2 cellular contexts compared by ENCODE assay signal in the genomic region with DNA sequence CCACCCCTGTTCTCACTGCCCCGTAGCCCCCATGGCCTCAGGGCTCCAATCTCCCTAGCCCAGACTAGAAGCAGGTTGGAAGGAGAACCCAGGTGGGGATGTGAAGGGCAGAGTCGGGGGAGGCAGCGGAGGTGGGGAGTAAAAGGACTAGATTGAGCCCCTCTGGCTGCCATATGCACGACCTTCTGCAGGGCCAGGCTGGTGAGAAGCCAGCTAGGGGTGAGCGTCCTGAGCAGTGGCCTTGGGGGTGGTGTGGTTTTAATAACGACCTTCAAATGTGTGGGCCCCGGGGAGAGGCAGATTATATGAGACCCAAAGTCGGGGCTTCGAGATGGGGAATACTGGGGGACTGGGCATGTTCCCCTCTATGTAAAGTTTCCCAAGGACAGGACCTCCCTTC.
TF ChIP-seq lines count a peak whose summit lies in the region.

No MANE protein-coding gene starts in this region.

TF ChIP-seq in liver, 16 proteins besides CTCF, POLR2A, EP300 and RAD21 (continued from another document):
- TF ChIP-seq ZBTB33 (IDR thresholded peaks at IDR 0.05) (no peak), FOXA2 (IDR thresholded peaks at IDR 0.05) (no peak), FOXA1 (IDR thresholded peaks at IDR 0.05) (no peak), ATF3 (IDR thresholded peaks at IDR 0.05) (no peak), SP1 (IDR thresholded peaks at IDR 0.05) (no peak), YY1 (IDR thresholded peaks at IDR 0.05) (no peak), JUND (IDR thresholded peaks at IDR 0.05) (no peak), RXRA (IDR thresholded peaks at IDR 0.05) (no peak), GABPA (IDR thresholded peaks at IDR 0.05 in 1 of 2, conservative IDR thresholded peaks at IDR 0.05 in 1 of 2) (no peak), HNF4A (conservative IDR thresholded peaks at IDR 0.05) (no peak), HNF4G (IDR thresholded peaks at IDR 0.05) (no peak), EGR1 (IDR thresholded peaks at IDR 0.05; ENCODE audit: low read depth in 2 of 2) (no peak), REST (IDR thresholded peaks at IDR 0.05) (no peak)
- TF ChIP-seq, protein P1, sequence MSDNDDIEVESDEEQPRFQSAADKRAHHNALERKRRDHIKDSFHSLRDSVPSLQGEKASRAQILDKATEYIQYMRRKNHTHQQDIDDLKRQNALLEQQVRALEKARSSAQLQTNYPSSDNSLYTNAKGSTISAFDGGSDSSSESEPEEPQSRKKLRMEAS (IDR thresholded peaks at IDR 0.05): no peak
TF ChIP-seq in liver: peak in this region for 0.

TF ChIP-seq in HepG2, 621 proteins besides CTCF, POLR2A, EP300 and RAD21 (continued from another document):
- TF ChIP-seq REST (IDR thresholded peaks at IDR 0.05; ENCODE audit: borderline replicate concordance in 1 of 2, low read depth in 1 of 2, low read length in 2 of 2) (no peak), ZMYM3 (CRISPR knock-in tag; IDR thresholded peaks at IDR 0.05) (no peak), NPAS2 (CRISPR knock-in tag; IDR thresholded peaks at IDR 0.05; ENCODE audit: borderline replicate concordance) (no peak), ZNF772 (CRISPR knock-in tag; IDR thresholded peaks at IDR 0.05) (no peak), ARID3A (IDR thresholded peaks at IDR 0.05; ENCODE audit: low read depth, low read length) (no peak), BCL6 (CRISPR knock-in tag; IDR thresholded peaks at IDR 0.05) (no peak)
- TF ChIP-seq, protein P2, sequence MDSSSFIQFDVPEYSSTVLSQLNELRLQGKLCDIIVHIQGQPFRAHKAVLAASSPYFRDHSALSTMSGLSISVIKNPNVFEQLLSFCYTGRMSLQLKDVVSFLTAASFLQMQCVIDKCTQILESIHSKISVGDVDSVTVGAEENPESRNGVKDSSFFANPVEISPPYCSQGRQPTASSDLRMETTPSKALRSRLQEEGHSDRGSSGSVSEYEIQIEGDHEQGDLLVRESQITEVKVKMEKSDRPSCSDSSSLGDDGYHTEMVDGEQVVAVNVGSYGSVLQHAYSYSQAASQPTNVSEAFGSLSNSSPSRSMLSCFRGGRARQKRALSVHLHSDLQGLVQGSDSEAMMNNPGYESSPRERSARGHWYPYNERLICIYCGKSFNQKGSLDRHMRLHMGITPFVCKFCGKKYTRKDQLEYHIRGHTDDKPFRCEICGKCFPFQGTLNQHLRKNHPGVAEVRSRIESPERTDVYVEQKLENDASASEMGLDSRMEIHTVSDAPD (CRISPR knock-in tag; IDR thresholded peaks at IDR 0.05): no peak
